ENCODE assay signal across 2 cellular contexts in the genomic region with DNA sequence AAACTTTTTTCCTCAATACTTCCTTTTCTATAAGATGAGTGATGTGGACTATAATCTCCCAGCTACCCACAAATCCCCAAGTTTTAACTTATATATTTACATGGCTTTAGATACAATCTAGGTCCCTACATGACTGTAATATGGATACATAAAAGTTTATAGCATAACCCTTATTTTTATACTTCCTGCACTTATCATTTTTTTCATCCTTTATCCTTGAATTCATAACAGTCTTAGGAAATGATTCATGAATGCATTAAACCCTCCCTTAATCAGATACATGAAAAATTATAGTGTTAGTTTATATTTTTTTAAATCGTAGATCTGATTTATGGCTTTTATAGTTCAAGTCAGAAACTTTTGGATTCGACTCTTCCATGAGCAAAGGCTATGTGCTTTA.
TF ChIP-seq lines count a peak whose summit lies in the region.

No MANE protein-coding gene starts in this region.

TF ChIP-seq in IMR-90, 13 proteins besides CTCF, POLR2A, EP300 and RAD21:
- TF ChIP-seq CEBPB (IDR thresholded peaks at IDR 0.05; ENCODE audit: low read depth, low read length) (no peak), BHLHE40 (IDR thresholded peaks at IDR 0.05; ENCODE audit: low read depth, low read length) (no peak), RFX5 (IDR thresholded peaks at IDR 0.05; ENCODE audit: low read depth, low read length) (no peak), SMC3 (IDR thresholded peaks at IDR 0.05; ENCODE audit: low read depth, low read length) (no peak), CHD1 (IDR thresholded peaks at IDR 0.05; ENCODE audit: low read depth, low read length) (no peak), FOS (IDR thresholded peaks at IDR 0.05; ENCODE audit: low read depth, low read length) (no peak), NFE2L2 (IDR thresholded peaks at IDR 0.05; ENCODE audit: low read depth, low read length) (no peak), MAFK (IDR thresholded peaks at IDR 0.05; ENCODE audit: low read depth, low read length) (no peak), MXI1 (IDR thresholded peaks at IDR 0.05; ENCODE audit: borderline replicate concordance, low read depth, low read length) (no peak), MAZ (IDR thresholded peaks at IDR 0.05; ENCODE audit: borderline replicate concordance, low read depth, low read length) (no peak)
- TF ChIP-seq, protein P1, sequence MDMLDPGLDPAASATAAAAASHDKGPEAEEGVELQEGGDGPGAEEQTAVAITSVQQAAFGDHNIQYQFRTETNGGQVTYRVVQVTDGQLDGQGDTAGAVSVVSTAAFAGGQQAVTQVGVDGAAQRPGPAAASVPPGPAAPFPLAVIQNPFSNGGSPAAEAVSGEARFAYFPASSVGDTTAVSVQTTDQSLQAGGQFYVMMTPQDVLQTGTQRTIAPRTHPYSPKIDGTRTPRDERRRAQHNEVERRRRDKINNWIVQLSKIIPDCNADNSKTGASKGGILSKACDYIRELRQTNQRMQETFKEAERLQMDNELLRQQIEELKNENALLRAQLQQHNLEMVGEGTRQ (IDR thresholded peaks at IDR 0.05; ENCODE audit: low read depth, low read length): no peak
- TF ChIP-seq, protein P2, sequence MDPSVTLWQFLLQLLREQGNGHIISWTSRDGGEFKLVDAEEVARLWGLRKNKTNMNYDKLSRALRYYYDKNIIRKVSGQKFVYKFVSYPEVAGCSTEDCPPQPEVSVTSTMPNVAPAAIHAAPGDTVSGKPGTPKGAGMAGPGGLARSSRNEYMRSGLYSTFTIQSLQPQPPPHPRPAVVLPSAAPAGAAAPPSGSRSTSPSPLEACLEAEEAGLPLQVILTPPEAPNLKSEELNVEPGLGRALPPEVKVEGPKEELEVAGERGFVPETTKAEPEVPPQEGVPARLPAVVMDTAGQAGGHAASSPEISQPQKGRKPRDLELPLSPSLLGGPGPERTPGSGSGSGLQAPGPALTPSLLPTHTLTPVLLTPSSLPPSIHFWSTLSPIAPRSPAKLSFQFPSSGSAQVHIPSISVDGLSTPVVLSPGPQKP (IDR thresholded peaks at IDR 0.05; ENCODE audit: borderline replicate concordance, low read depth, low read length): no peak
TF ChIP-seq in IMR-90: peak in this region for 0.

TF ChIP-seq in endothelial cell of umbilical vein, 7 proteins besides CTCF, POLR2A, EP300 and RAD21:
- TF ChIP-seq JUN (IDR thresholded peaks at IDR 0.05; ENCODE audit: borderline replicate concordance, insufficient read depth, insufficient read length, low read depth) (peak; percentile 50), GATA2 (IDR thresholded peaks at IDR 0.05; ENCODE audit: insufficient read depth, insufficient read length, low read depth, low read length) (peak; percentile 77), FOS (IDR thresholded peaks at IDR 0.05; ENCODE audit: borderline replicate concordance, insufficient read depth, low read length) (peak; percentile 68), POLR2AphosphoS5 (IDR thresholded peaks at IDR 0.05; ENCODE audit: insufficient read depth, low read depth, low read length) (no peak)
